ENCODE assay signal across 16 cellular contexts in genomic region chr6:129120856-129121255, GRCh38.
DNase-seq lines count a peak whose midpoint lies in the region; ATAC-seq and TF ChIP-seq lines count a peak whose summit lies in the region.
"Had no signal": no experiment of that assay in that cellular context is flagged by ENCODE, and none has a peak within 500 bp of the region (broad histone marks: within the 10 kb centered on the region; RNA-seq: fewer than 3 reads in every experiment).

No MANE protein-coding gene starts in this region.

- H3K27ac ChIP-seq in HCT116 (ENCODE audit: low read depth, low read length): no peak overlapping the region
- H3K27ac ChIP-seq: ascending aorta had no signal

- RAD21 ChIA-PET in HCT116 (lab: Charles Lee; ENCODE audit: low non-redundant PET in 1 of 2, low total read pairs in 2 of 2, uncharacterized antibody in 2 of 2, unreplicated experiment in 2 of 2): no interaction called here

- CTCF ChIA-PET in HCT116 (lab: Charles Lee): no interaction called here

- ATAC-seq in HCT116: no peak
- no peak for ATAC-seq in HG03354 (IDR thresholded peaks at IDR 0.05; ENCODE audit: poor library complexity, severe bottlenecking, unreplicated experiment)
- ATAC-seq: activated CD8-positive, alpha-beta T cell treated with anti-CD3 and anti-CD28 coated beads for 36 hours; SK-N-SH treated with all-trans-retinoic acid at 6 μM for 48 hours had no signal

- no peaks in the 10 kb centered on the region for H3K9me3 ChIP-seq in HCT116 (ENCODE audit: control insufficient read depth in 1 of 2, insufficient read depth in 1 of 2, low read depth in 1 of 2, low read length in 2 of 2)
- H3K9me3 ChIP-seq: ascending aorta had no signal

- H3K36me3 ChIP-seq in HCT116 (ENCODE audit: control insufficient read depth in 1 of 2, insufficient read depth in 2 of 2, low read length in 2 of 2) (no peaks in the 10 kb centered on the region), kidney epithelial cell (ENCODE audit: control insufficient read depth, insufficient read depth, low read length) (no peaks in the 10 kb centered on the region)
- H3K36me3 ChIP-seq: ascending aorta had no signal

- H3K4me1 ChIP-seq in HCT116 (ENCODE audit: control insufficient read depth in 1 of 2, insufficient read depth in 2 of 2, low read length in 2 of 2): no peaks in the 10 kb centered on the region
- H3K4me1 ChIP-seq: ascending aorta had no signal

- H3K4me2 ChIP-seq in HCT116 (ENCODE audit: low read length): no peak overlapping the region

- H3K4me3 ChIP-seq in HCT116 (replicated peaks in 1 of 2; ENCODE audit: low read depth in 1 of 2, low read length in 2 of 2) (no peak overlapping the region), astrocyte of the spinal cord (ENCODE audit: low read depth, low read length) (no peak overlapping the region), kidney epithelial cell (ENCODE audit: low read depth, low read length) (no peak overlapping the region)
- H3K4me3 ChIP-seq: ascending aorta had no signal

- no TSS peak for BruUV-seq in HCT116 (replicated peaks; lab: Mats Ljungman, UMichigan)

- H3K79me2 ChIP-seq in HCT116 (ENCODE audit: insufficient read depth, low read length): no peaks in the 10 kb centered on the region

- intact Hi-C loops in HCT116 (cut with micrococcal nuclease): no loop called here

- POLR2A ChIA-PET in HCT116 (lab: Charles Lee): no interaction called here

- H3K9me2 ChIP-seq in HCT116 (ENCODE audit: insufficient read depth): no peaks in the 10 kb centered on the region

- H3K27me3 ChIP-seq in HCT116 (ENCODE audit: insufficient read depth, low read length): no peaks in the 10 kb centered on the region
- H3K27me3 ChIP-seq in kidney epithelial cell (ENCODE audit: control insufficient read depth, insufficient read depth, low read length): no peaks in the 10 kb centered on the region
- H3K27me3 ChIP-seq: ascending aorta had no signal

- peak overlapping the region; percentile 80 for H2AFZ ChIP-seq in HCT116 (ENCODE audit: low read depth, low read length, poor library complexity, severe bottlenecking)

- H3K9ac ChIP-seq in HCT116 (ENCODE audit: low read length): no peak overlapping the region

- DNase-seq in HCT116 (ENCODE audit: low read depth, low spot score) (no peak), astrocyte of the spinal cord (ENCODE audit: low read depth, low spot score) (peak; percentile 70), kidney epithelial cell (ENCODE audit: low read depth) (peak; percentile 35), smooth muscle cell of the brain vasculature (ENCODE audit: low read depth, low spot score) (peak; percentile 35), KG1 (lab: John Stamatoyannopoulos, UW) (no peak)
- no peak for DNase-seq in stimulated activated CD4-positive, alpha-beta T cell treated with anti-CD3 and anti-CD28 coated beads, Interleukin-4, amount 100 ng/mL, for 1 hour
- DNase-seq: activated CD8-positive, alpha-beta T cell treated with anti-CD3 and anti-CD28 coated beads for 36 hours; activated effector memory CD4-positive, alpha-beta T cell treated with anti-CD3 and anti-CD28 coated beads, Interleukin-2, amount 50 U/mL, for 16 hours; CD4-positive, alpha-beta T cell; NCI-H226; occipital lobe; small intestine; stimulated activated naive CD4-positive, alpha-beta T cell treated with Interleukin-2 at 50 U/mL for 16 hours had no signal

- in situ Hi-C loops in astrocyte of the spinal cord (cut with HindIII; ENCODE audit: low sequenced_read_pairs): no loop called here

- no peaks in the 10 kb centered on the region for H4K20me1 ChIP-seq in HCT116 (ENCODE audit: insufficient read depth)

- TF ChIP-seq CTCF in HCT116 (IDR thresholded peaks at IDR 0.05 in 2 of 3, conservative IDR thresholded peaks at IDR 0.05 in 1 of 3; ENCODE audit: borderline replicate concordance in 1 of 3, insufficient read depth in 1 of 3, low read depth in 2 of 3, low read length in 2 of 3) (no peak), astrocyte of the spinal cord (IDR thresholded peaks at IDR 0.05; ENCODE audit: low read depth, low read length) (no peak), kidney epithelial cell (IDR thresholded peaks at IDR 0.05; ENCODE audit: insufficient read depth, low read length, poor library complexity, severe bottlenecking) (no peak)

- TF ChIP-seq RAD21 in HCT116 (IDR thresholded peaks at IDR 0.05; ENCODE audit: low read depth): no peak

- TF ChIP-seq POLR2A in HCT116 (IDR thresholded peaks at IDR 0.05; ENCODE audit: borderline replicate concordance, extremely low read depth, insufficient read depth, insufficient read length): no peak

TF ChIP-seq in HCT116, 20 proteins besides CTCF, POLR2A, EP300 and RAD21:
- TF ChIP-seq ELF1 (IDR thresholded peaks at IDR 0.05; ENCODE audit: borderline replicate concordance, low read depth) (no peak), REST (IDR thresholded peaks at IDR 0.05; ENCODE audit: low read depth) (no peak), ZFX (IDR thresholded peaks at IDR 0.05) (no peak), YY1 (IDR thresholded peaks at IDR 0.05; ENCODE audit: extremely low read depth, insufficient replicate concordance, low read depth, low read length) (no peak), FOSL1 (IDR thresholded peaks at IDR 0.05; ENCODE audit: low read depth) (no peak), EZH2 (IDR thresholded peaks at IDR 0.05) (no peak), SIN3A (IDR thresholded peaks at IDR 0.05; ENCODE audit: low read depth) (no peak), CBX3 (IDR thresholded peaks at IDR 0.05; ENCODE audit: low read depth) (no peak), ATF3 (IDR thresholded peaks at IDR 0.05) (no peak), TCF7L2 (IDR thresholded peaks at IDR 0.05; ENCODE audit: borderline replicate concordance, extremely low read depth, insufficient read depth, insufficient read length) (no peak), CEBPB (IDR thresholded peaks at IDR 0.05; ENCODE audit: low read depth) (no peak), JUND (IDR thresholded peaks at IDR 0.05) (no peak)
TF ChIP-seq in HCT116: peak in this region for 0.

Comparison
In these comparisons a context has a peak if more than half of its experiments do, and no peak if none do; other contexts are left out.
1. DNase-seq: peak in astrocyte of the spinal cord (single experiment), kidney epithelial cell (single experiment) and smooth muscle cell of the brain vasculature (single experiment); none in HCT116 (single experiment), KG1 (single experiment) and stimulated activated CD4-positive, alpha-beta T cell treated with anti-CD3 and anti-CD28 coated beads, Interleukin-4, amount 100 ng/mL, for 1 hour (single experiment).